In the genomic region with DNA sequence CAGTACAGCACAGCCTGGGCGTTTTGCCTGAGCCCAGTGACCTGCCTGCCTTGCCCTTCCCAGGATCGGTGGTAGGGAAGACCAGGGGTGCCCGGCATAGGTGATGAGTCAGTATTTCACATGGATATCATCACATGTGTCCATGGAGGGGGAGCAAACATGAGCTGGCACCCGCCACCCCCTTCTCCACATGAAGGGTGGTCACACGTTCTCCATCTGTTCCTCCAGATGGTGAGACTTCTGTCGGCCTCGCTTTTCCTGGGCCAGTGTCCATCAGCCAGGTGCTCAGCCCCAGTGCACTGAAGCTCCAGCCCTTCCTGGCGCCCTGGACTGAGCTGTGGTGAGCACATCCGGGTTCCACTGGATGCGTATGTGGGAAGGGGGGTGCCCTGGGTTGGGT, we compare ENCODE assay signal across 8 cellular contexts.
"Had no signal": no experiment of that assay in that cellular context is flagged by ENCODE, and none has a peak within 500 bp of the region (broad histone marks: within the 10 kb centered on the region; RNA-seq: fewer than 3 reads in every experiment).

No MANE protein-coding gene starts in this region.

- DNase-seq: GM23248, GOT3, H7, HFFc6, IMR-90, KG1 had no signal

- ATAC-seq: HCT116, K562 had no signal
